Comparison of ENCODE assay signal across 1 cellular context in genomic region chr5:56024810-56025302, GRCh38.
TF ChIP-seq lines count a peak whose summit lies in the region.

No MANE protein-coding gene starts in this region.

TF ChIP-seq in IMR-90, 13 proteins besides CTCF, POLR2A, EP300 and RAD21:
- TF ChIP-seq MXI1 (IDR thresholded peaks at IDR 0.05; ENCODE audit: borderline replicate concordance, low read depth, low read length), result no peak
- TF ChIP-seq MAZ (IDR thresholded peaks at IDR 0.05; ENCODE audit: borderline replicate concordance, low read depth, low read length), result no peak
- no peak for TF ChIP-seq RCOR1 (IDR thresholded peaks at IDR 0.05; ENCODE audit: insufficient replicate concordance, low read length)
- TF ChIP-seq USF2 (IDR thresholded peaks at IDR 0.05; ENCODE audit: low read depth, low read length), result no peak
- TF ChIP-seq CEBPB (IDR thresholded peaks at IDR 0.05; ENCODE audit: low read depth, low read length), result no peak
- TF ChIP-seq RFX5 (IDR thresholded peaks at IDR 0.05; ENCODE audit: low read depth, low read length), result no peak
- TF ChIP-seq ELK1 (IDR thresholded peaks at IDR 0.05; ENCODE audit: borderline replicate concordance, low read depth, low read length), result no peak
- no peak for TF ChIP-seq NFE2L2 (IDR thresholded peaks at IDR 0.05; ENCODE audit: low read depth, low read length)
- TF ChIP-seq BHLHE40 (IDR thresholded peaks at IDR 0.05; ENCODE audit: low read depth, low read length), result no peak
- no peak for TF ChIP-seq SMC3 (IDR thresholded peaks at IDR 0.05; ENCODE audit: low read depth, low read length)
- TF ChIP-seq CHD1 (IDR thresholded peaks at IDR 0.05; ENCODE audit: low read depth, low read length), result no peak
- no peak for TF ChIP-seq FOS (IDR thresholded peaks at IDR 0.05; ENCODE audit: low read depth, low read length)
- TF ChIP-seq MAFK (IDR thresholded peaks at IDR 0.05; ENCODE audit: low read depth, low read length), result no peak
TF ChIP-seq in IMR-90: peak in this region for 0.
